Comparison of ENCODE assay signal across 1 cellular context in the genomic region with DNA sequence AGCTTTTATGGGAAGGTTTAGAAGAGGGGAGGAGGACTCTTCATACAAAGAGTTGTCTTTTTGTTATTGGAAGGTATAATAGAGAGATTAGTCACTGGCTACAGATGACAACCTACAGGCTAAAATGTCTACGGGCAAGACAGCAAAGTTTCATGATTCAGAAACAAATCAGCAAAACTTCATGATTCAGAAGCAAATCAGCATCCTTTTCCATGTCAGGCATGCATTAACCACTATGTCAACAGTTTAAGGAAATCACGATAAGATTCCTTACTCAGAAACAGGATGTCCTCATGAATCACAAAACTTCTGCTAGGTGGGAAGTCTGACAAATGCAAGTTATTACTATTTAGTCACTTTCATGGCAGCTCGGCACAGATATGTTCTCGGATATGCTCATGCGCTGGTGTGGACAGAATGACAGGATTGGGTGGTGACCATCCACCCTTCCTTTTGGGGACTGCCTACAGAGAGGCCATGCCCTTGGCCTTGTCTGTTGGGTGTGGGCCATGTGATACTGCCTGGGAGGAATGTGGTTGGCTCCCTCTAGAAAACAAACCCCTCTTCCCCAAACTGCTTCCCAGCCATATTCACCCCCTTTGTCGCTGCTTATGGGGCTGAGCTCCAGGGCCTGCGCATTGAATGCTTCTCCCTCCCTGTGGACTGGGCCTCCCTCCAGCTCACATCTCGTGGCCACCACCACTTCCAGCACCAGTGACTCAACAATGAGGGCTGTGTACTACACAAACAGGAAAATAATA.
TF ChIP-seq lines count a peak whose summit lies in the region.

No MANE protein-coding gene starts in this region.

TF ChIP-seq in GM23338, 12 proteins besides CTCF, POLR2A, EP300 and RAD21:
- TF ChIP-seq EZH2 (IDR thresholded peaks at IDR 0.05; ENCODE audit: low read depth, unreplicated experiment) (no peak), POLR2AphosphoS5 (IDR thresholded peaks at IDR 0.05; ENCODE audit: low read depth) (no peak), NANOG (IDR thresholded peaks at IDR 0.05; ENCODE audit: borderline replicate concordance) (no peak)
- TF ChIP-seq, protein P1, sequence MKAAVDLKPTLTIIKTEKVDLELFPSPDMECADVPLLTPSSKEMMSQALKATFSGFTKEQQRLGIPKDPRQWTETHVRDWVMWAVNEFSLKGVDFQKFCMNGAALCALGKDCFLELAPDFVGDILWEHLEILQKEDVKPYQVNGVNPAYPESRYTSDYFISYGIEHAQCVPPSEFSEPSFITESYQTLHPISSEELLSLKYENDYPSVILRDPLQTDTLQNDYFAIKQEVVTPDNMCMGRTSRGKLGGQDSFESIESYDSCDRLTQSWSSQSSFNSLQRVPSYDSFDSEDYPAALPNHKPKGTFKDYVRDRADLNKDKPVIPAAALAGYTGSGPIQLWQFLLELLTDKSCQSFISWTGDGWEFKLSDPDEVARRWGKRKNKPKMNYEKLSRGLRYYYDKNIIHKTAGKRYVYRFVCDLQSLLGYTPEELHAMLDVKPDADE (IDR thresholded peaks at IDR 0.05): no peak
- TF ChIP-seq, protein P2, sequence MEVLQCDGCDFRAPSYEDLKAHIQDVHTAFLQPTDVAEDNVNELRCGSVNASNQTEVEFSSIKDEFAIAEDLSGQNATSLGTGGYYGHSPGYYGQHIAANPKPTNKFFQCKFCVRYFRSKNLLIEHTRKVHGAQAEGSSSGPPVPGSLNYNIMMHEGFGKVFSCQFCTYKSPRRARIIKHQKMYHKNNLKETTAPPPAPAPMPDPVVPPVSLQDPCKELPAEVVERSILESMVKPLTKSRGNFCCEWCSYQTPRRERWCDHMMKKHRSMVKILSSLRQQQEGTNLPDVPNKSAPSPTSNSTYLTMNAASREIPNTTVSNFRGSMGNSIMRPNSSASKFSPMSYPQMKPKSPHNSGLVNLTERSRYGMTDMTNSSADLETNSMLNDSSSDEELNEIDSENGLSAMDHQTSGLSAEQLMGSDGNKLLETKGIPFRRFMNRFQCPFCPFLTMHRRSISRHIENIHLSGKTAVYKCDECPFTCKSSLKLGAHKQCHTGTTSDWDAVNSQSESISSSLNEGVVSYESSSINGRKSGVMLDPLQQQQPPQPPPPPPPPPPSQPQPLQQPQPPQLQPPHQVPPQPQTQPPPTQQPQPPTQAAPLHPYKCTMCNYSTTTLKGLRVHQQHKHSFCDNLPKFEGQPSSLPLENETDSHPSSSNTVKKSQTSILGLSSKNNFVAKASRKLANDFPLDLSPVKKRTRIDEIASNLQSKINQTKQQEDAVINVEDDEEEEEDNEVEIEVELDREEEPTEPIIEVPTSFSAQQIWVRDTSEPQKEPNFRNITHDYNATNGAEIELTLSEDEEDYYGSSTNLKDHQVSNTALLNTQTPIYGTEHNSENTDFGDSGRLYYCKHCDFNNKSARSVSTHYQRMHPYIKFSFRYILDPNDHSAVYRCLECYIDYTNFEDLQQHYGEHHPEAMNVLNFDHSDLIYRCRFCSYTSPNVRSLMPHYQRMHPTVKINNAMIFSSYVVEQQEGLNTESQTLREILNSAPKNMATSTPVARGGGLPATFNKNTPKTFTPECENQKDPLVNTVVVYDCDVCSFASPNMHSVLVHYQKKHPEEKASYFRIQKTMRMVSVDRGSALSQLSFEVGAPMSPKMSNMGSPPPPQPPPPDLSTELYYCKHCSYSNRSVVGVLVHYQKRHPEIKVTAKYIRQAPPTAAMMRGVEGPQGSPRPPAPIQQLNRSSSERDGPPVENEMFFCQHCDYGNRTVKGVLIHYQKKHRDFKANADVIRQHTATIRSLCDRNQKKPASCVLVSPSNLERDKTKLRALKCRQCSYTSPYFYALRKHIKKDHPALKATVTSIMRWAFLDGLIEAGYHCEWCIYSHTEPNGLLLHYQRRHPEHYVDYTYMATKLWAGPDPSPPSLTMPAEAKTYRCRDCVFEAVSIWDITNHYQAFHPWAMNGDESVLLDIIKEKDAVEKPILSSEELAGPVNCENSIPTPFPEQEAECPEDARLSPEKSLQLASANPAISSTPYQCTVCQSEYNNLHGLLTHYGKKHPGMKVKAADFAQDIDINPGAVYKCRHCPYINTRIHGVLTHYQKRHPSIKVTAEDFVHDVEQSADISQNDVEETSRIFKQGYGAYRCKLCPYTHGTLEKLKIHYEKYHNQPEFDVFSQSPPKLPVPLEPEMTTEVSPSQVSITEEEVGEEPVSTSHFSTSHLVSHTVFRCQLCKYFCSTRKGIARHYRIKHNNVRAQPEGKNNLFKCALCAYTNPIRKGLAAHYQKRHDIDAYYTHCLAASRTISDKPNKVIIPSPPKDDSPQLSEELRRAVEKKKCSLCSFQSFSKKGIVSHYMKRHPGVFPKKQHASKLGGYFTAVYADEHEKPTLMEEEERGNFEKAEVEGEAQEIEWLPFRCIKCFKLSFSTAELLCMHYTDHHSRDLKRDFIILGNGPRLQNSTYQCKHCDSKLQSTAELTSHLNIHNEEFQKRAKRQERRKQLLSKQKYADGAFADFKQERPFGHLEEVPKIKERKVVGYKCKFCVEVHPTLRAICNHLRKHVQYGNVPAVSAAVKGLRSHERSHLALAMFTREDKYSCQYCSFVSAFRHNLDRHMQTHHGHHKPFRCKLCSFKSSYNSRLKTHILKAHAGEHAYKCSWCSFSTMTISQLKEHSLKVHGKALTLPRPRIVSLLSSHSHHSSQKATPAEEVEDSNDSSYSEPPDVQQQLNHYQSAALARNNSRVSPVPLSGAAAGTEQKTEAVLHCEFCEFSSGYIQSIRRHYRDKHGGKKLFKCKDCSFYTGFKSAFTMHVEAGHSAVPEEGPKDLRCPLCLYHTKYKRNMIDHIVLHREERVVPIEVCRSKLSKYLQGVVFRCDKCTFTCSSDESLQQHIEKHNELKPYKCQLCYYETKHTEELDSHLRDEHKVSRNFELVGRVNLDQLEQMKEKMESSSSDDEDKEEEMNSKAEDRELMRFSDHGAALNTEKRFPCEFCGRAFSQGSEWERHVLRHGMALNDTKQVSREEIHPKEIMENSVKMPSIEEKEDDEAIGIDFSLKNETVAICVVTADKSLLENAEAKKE (CRISPR knock-in tag; IDR thresholded peaks at IDR 0.05): no peak
